In the genomic region with DNA sequence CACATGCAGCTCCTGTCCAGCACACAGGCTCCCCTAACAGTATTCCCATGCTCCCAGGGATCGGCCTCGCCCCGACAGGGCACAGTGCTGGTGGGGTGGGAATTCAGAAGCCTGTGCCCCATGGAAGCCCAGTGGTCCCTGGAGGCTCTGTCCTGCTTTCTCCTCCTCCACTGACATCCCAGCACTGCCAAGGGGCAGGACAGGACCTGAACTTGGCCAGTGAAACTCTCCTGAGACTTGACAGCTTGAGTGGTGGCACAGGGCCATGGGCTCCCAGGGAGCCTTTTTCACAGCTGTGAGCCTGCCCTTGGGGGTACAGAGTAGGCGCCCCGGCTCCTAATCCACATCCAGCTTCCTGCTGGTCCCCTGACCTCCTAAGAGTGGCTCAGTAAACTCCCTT, we compare ENCODE assay signal across 26 cellular contexts.
"Had no signal": no experiment of that assay in that cellular context is flagged by ENCODE, and none has a peak within 500 bp of the region (broad histone marks: within the 10 kb centered on the region; RNA-seq: fewer than 3 reads in every experiment).

No MANE protein-coding gene starts in this region.

- H3K36me3 ChIP-seq: adrenal gland, cardiac muscle cell, gastrocnemius medialis, right lobe of liver, stomach, thyroid gland, upper lobe of right lung had no signal

- H3K36me3 Mint-ChIP-seq: activated naive CD8-positive, alpha-beta T cell treated with anti-CD3 and anti-CD28 coated beads for 36 hours; memory B cell; naive thymus-derived CD8-positive, alpha-beta T cell had no signal

- H3K9me3 ChIP-seq: adrenal gland, body of pancreas, gastrocnemius medialis, right lobe of liver, stomach, thyroid gland, upper lobe of right lung had no signal

- ATAC-seq: body of pancreas; naive thymus-derived CD8-positive, alpha-beta T cell; right lobe of liver; stimulated activated naive B cell treated with anti-CD40 and anti-IgM and Interleukin-4, amounts not matched to agents 10 μg/mL and 1 μg/mL and 100 μg/mL, for 72 hours; upper lobe of right lung had no signal

- DNase-seq: activated CD4-positive, alpha-beta T cell treated with anti-CD3 and anti-CD28 coated beads, Interleukin-2, amount 50 U/mL, for 1 hour; activated CD4-positive, CD25-positive, alpha-beta regulatory T cell treated with anti-CD3 and anti-CD28 coated beads, Interleukin-2, amount 50 U/mL, for 72 hours; activated effector memory CD4-positive, alpha-beta T cell treated with anti-CD3 and anti-CD28 coated beads, Interleukin-2, amount 50 U/mL, for 16 hours; activated naive CD4-positive, alpha-beta T cell treated with anti-CD3 and anti-CD28 coated beads for 36 hours; activated naive CD8-positive, alpha-beta T cell treated with anti-CD3 and anti-CD28 coated beads for 36 hours; activated T-cell treated with anti-CD3 and anti-CD28 coated beads for 4 hours; adrenal gland; body of pancreas; dorsolateral prefrontal cortex; effector memory CD4-positive, alpha-beta T cell; gastrocnemius medialis; islet precursor cell; midbrain; naive thymus-derived CD8-positive, alpha-beta T cell; stimulated activated CD4-positive, alpha-beta T cell treated with anti-CD3 and anti-CD28 coated beads, Interleukin-4, amount 100 ng/mL, for 24 hours; stimulated activated naive B cell treated with anti-CD40 and anti-IgM and Interleukin-4, amounts not matched to agents 10 μg/mL and 1 μg/mL and 100 μg/mL, for 72 hours; stomach; T1000; upper lobe of right lung had no signal

- H3K27ac ChIP-seq: adrenal gland, body of pancreas, cardiac muscle cell, coronary artery, hepatocyte, right lobe of liver, skin epidermis, stomach, thyroid gland, upper lobe of right lung had no signal

- H3K4me3 ChIP-seq: adrenal gland, body of pancreas, cardiac muscle cell, coronary artery, dorsolateral prefrontal cortex, gastrocnemius medialis, hepatocyte, right lobe of liver, skin epidermis, stomach, thyroid gland, upper lobe of right lung had no signal

- H3K27me3 ChIP-seq: adrenal gland, body of pancreas, cardiac muscle cell, dorsolateral prefrontal cortex, gastrocnemius medialis, hepatocyte, right lobe of liver, stomach, thyroid gland, upper lobe of right lung had no signal

- H3K4me3 Mint-ChIP-seq: activated naive CD4-positive, alpha-beta T cell treated with anti-CD3 and anti-CD28 coated beads for 36 hours; activated naive CD8-positive, alpha-beta T cell treated with anti-CD3 and anti-CD28 coated beads for 36 hours; memory B cell; naive thymus-derived CD8-positive, alpha-beta T cell; stimulated activated naive B cell treated with anti-CD40 and anti-IgM and Interleukin-4, amounts not matched to agents 10 μg/mL and 1 μg/mL and 100 μg/mL, for 72 hours had no signal

- H3K27me3 Mint-ChIP-seq: activated naive CD8-positive, alpha-beta T cell treated with anti-CD3 and anti-CD28 coated beads for 36 hours; memory B cell; stimulated activated naive B cell treated with anti-CD40 and anti-IgM and Interleukin-4, amounts not matched to agents 10 μg/mL and 1 μg/mL and 100 μg/mL, for 72 hours had no signal

- H3K27ac Mint-ChIP-seq: activated naive CD4-positive, alpha-beta T cell treated with anti-CD3 and anti-CD28 coated beads for 36 hours; activated naive CD8-positive, alpha-beta T cell treated with anti-CD3 and anti-CD28 coated beads for 36 hours; memory B cell had no signal

- H3K4me1 ChIP-seq: adrenal gland, body of pancreas, gastrocnemius medialis, right lobe of liver, stomach, thyroid gland, upper lobe of right lung had no signal

- H3K9me3 Mint-ChIP-seq: activated naive CD4-positive, alpha-beta T cell treated with anti-CD3 and anti-CD28 coated beads for 36 hours; activated naive CD8-positive, alpha-beta T cell treated with anti-CD3 and anti-CD28 coated beads for 36 hours; memory B cell; naive thymus-derived CD8-positive, alpha-beta T cell; stimulated activated naive B cell treated with anti-CD40 and anti-IgM and Interleukin-4, amounts not matched to agents 10 μg/mL and 1 μg/mL and 100 μg/mL, for 72 hours had no signal
